ENCODE assay signal across 1 cellular context in the genomic region with DNA sequence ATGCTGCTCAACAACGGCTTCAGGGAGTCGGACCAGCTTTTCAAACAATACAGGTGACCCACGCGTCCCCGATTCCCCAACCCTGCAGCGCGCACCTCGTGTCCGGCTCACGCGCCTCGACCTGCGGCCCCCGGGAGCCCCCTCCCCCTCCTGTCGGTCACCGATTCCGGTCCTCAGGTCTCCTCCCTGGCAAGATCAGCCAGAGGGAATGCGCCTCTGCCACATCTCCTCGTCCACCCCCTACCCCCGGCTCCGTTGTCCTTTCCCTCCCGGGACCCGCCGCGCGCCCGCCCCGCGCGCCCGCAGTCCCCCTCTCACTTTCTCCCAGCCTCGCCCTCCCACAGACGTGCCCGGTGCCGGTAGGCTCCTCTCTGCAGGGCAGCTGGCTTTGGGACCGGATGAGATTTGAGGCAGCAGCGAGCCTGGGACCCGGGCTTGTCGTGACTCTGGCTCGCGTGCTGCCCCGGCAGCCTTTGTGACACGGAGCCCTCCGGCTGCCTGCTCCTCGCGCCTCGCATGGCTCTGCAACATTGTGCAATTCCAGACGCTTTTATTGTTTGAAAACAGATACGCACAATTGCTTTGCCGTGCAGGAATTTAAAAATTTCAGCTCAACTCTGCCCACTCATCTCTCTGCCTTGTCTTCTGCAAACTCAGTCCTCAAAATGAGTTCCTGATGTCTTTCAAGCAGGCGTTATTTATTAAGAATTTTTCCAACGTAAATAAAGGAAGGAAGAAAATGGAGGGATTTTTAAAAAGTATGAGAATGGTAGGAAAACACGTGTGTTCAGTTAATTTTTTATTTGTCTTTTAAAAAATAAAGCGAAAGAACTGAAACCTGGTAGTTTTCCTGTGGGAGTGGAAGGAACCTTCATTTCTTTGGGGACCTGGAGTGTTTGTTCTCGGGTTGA.
A peak's percentile ranks its signal among the peaks of the same experiment; 100 is the strongest.
TF ChIP-seq lines count a peak whose summit lies in the region.

No MANE protein-coding gene starts in this region.

TF ChIP-seq in H1, 55 proteins besides CTCF, POLR2A, EP300 and RAD21:
- TF ChIP-seq, protein P1, sequence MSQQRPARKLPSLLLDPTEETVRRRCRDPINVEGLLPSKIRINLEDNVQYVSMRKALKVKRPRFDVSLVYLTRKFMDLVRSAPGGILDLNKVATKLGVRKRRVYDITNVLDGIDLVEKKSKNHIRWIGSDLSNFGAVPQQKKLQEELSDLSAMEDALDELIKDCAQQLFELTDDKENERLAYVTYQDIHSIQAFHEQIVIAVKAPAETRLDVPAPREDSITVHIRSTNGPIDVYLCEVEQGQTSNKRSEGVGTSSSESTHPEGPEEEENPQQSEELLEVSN (IDR thresholded peaks at IDR 0.05), result no peak; the same call in 1 of the 2 replicates
- peak; percentile 46 for TF ChIP-seq KDM4A (IDR thresholded peaks at IDR 0.05; ENCODE audit: low read depth, low read length, severe bottlenecking)
- TF ChIP-seq RFX5 (IDR thresholded peaks at IDR 0.05; ENCODE audit: borderline replicate concordance, low read depth, low read length), result no peak
- 0 out of 2 replicates have a peak, but pooled peaks have one; percentile 19 for TF ChIP-seq BACH1 (IDR thresholded peaks at IDR 0.05; ENCODE audit: low read length)
- TF ChIP-seq RBBP5 (IDR thresholded peaks at IDR 0.05; ENCODE audit: borderline replicate concordance, low read depth, low read length), result peak; percentile 10; the same call in 1 of the 2 replicates
- no peak for TF ChIP-seq BCL11A (IDR thresholded peaks at IDR 0.05; ENCODE audit: low read depth in 2 of 2, low read length in 2 of 2)
- TF ChIP-seq CEBPB (IDR thresholded peaks at IDR 0.05; ENCODE audit: low read depth, low read length), result peak; percentile 77
- TF ChIP-seq TCF12 (IDR thresholded peaks at IDR 0.05; ENCODE audit: low read depth, low read length), result no peak
TF ChIP-seq in H1: peak in this region for 4.
